Comparison of ENCODE assay signal across 8 cellular contexts in the genomic region with DNA sequence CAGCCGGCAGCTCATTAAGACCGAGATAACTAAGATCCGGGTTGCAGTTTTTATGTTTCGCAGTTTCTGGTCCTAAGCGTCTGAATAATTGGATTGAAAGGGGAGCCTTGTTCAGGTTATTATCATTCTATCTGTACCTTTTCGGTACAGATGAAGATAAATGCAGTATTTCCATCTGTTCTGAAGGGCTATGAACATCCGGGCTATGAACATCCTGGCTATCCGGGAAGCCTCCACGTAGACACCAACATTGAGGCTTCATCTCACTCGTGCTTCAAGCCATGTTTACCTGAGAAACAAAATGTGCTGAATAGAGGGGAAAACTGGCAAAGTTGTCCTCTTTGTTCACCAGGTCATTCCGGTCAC. TPM values are rescaled to one million over a fixed set of nuclear protein-coding genes. Genes with fewer than 3 reads are reported as not detected.
DNase-seq lines count a peak whose midpoint lies in the region; ATAC-seq, FAIRE-seq and TF ChIP-seq lines count a peak whose summit lies in the region.

No MANE protein-coding gene starts in this region.

- peaks cover 28 to 51% (median 34%) of the 10 kb centered on the region in 10 experiments for H3K4me1 ChIP-seq in BLaER1 treated with 17β-estradiol and CSF1 and Interleukin-3, amounts not matched to agents 10 nM and 100 nM
- H3K4me1 ChIP-seq in right lobe of liver, result peaks cover 0 to 63% (median 19%) of the 10 kb centered on the region in 4 donors
- peaks cover 30% of the 10 kb centered on the region for H3K4me1 ChIP-seq in upper lobe of right lung

- peak overlapping the region; percentile 77 for H3K4me3 Mint-ChIP-seq in activated naive CD8-positive, alpha-beta T cell treated with anti-CD3 and anti-CD28 coated beads for 36 hours

- intact Hi-C loops in right lobe of liver (cut with DNase I) (loop anchor here (5.0 to 10.0 kb wide), 2 partner anchors 39 to 46 kb away; partner anchors contain the start of gene ABRACL (in 1 of the 2)), upper lobe of right lung (cut with DNase I) (no loop called here)

- TF ChIP-seq CTCF in right lobe of liver (IDR thresholded peaks at IDR 0.05) (peak in 1 of 4 donors; percentile 9), upper lobe of right lung (IDR thresholded peaks at IDR 0.05) (no peak)

- peak overlapping the region; percentile 92 to 99 (median 98) for H3K4me3 ChIP-seq in BLaER1 treated with 17β-estradiol and CSF1 and Interleukin-3, amounts not matched to agents 10 nM and 100 nM
- peak overlapping the region; percentile 81 to 85 (median 83) for H3K4me3 ChIP-seq in right lobe of liver
- peak overlapping the region; percentile 89 for H3K4me3 ChIP-seq in upper lobe of right lung

- FAIRE-seq in H54 (lab: Jason Lieb, UNC), result no peak

- WGBS in right lobe of liver (ENCODE audit: insufficient coverage, low coverage, low lambda C conversion rate, missing lambda C conversion rate), result under 1% methylated on average over 7 of the region's 11 CpGs

- H3K9me3 ChIP-seq in BLaER1 treated with 17β-estradiol and CSF1 and Interleukin-3, amounts not matched to agents 10 nM and 100 nM (replicated peaks in 1 of 11), result peaks cover 0 to 13% (median 0%) of the 10 kb centered on the region in 11 experiments; a peak in 8 of 22 replicates
- H3K9me3 ChIP-seq in right lobe of liver (no peaks in the 10 kb centered on the region), upper lobe of right lung (no peaks in the 10 kb centered on the region)

- peaks cover 0 to 5% (median 0%) of the 10 kb centered on the region in 11 experiments; a peak in 2 of 22 replicates for H3K36me3 ChIP-seq in BLaER1 treated with 17β-estradiol and CSF1 and Interleukin-3, amounts not matched to agents 10 nM and 100 nM
- H3K36me3 ChIP-seq in right lobe of liver (no peaks in the 10 kb centered on the region), upper lobe of right lung (no peaks in the 10 kb centered on the region)

- ATAC-seq in GM19328 (IDR thresholded peaks at IDR 0.05; ENCODE audit: unreplicated experiment), result peak; percentile 2
- peak; percentile 6 for ATAC-seq in HG03565 (IDR thresholded peaks at IDR 0.05; ENCODE audit: unreplicated experiment)
- peak; percentile 3 to 40 (median 26) for ATAC-seq in right lobe of liver
- ATAC-seq in upper lobe of right lung, result no peak

- H3K4me1 Mint-ChIP-seq in activated naive CD8-positive, alpha-beta T cell treated with anti-CD3 and anti-CD28 coated beads for 36 hours, result peaks cover 11% of the 10 kb centered on the region

- H3K9ac ChIP-seq in BLaER1 treated with 17β-estradiol and CSF1 and Interleukin-3, amounts not matched to agents 10 nM and 100 nM, result peak overlapping the region; percentile 94 to 99 (median 96)

- H3K27me3 ChIP-seq in BLaER1 treated with 17β-estradiol and CSF1 and Interleukin-3, amounts not matched to agents 10 nM and 100 nM, result no peaks in the 10 kb centered on the region
- H3K27me3 ChIP-seq in right lobe of liver (no peaks in the 10 kb centered on the region), upper lobe of right lung (no peaks in the 10 kb centered on the region)

- peak overlapping the region; percentile 93 for H3K27ac Mint-ChIP-seq in activated naive CD8-positive, alpha-beta T cell treated with anti-CD3 and anti-CD28 coated beads for 36 hours

- no peak for TF ChIP-seq POLR2A in right lobe of liver (IDR thresholded peaks at IDR 0.05)
- TF ChIP-seq POLR2A in H54 (IDR thresholded peaks at IDR 0.05; ENCODE audit: low read depth, low read length), result no peak

- peak overlapping the region; percentile 64 to 93 (median 80) for H3K4me2 ChIP-seq in BLaER1 treated with 17β-estradiol and CSF1 and Interleukin-3, amounts not matched to agents 10 nM and 100 nM

- H4K20me1 ChIP-seq in BLaER1 treated with 17β-estradiol and CSF1 and Interleukin-3, amounts not matched to agents 10 nM and 100 nM, result peaks cover 12 to 44% (median 37%) of the 10 kb centered on the region in 11 experiments; a peak in 19 of 22 replicates

- no peak for DNase-seq in activated naive CD8-positive, alpha-beta T cell treated with anti-CD3 and anti-CD28 coated beads for 36 hours
- DNase-seq in right lobe of liver (no peak), upper lobe of right lung (no peak), ecto neural progenitor cell (ENCODE audit: low spot score) (no peak), H54 (ENCODE audit: insufficient read length, low spot score) (no peak)

- peak overlapping the region in 10 of 11 experiments; percentile 93 to 99 (median 96); a peak in 20 of 22 replicates for H3K27ac ChIP-seq in BLaER1 treated with 17β-estradiol and CSF1 and Interleukin-3, amounts not matched to agents 10 nM and 100 nM
- H3K27ac ChIP-seq in right lobe of liver (peak overlapping the region; percentile 89 to 94 (median 90)), upper lobe of right lung (peak overlapping the region; percentile 95)

- no peaks in the 10 kb centered on the region for H3K9me3 Mint-ChIP-seq in activated naive CD8-positive, alpha-beta T cell treated with anti-CD3 and anti-CD28 coated beads for 36 hours

- H3K27me3 Mint-ChIP-seq in activated naive CD8-positive, alpha-beta T cell treated with anti-CD3 and anti-CD28 coated beads for 36 hours, result no peaks in the 10 kb centered on the region

- peaks cover 1% of the 10 kb centered on the region for H3K36me3 Mint-ChIP-seq in activated naive CD8-positive, alpha-beta T cell treated with anti-CD3 and anti-CD28 coated beads for 36 hours

RNA-seq across cellular contexts. Expression of gene REPS1, which starts 0.4 kb away (rescaled TPM):
- total RNA-seq in activated naive CD8-positive, alpha-beta T cell treated with anti-CD3 and anti-CD28 coated beads for 36 hours, result 10 to 100 TPM; 59.7 to 73.2 TPM
- total RNA-seq in right lobe of liver (10 to 100 TPM; 17.0 to 68.0 (median 34.0) TPM), upper lobe of right lung (35.4 TPM)

RNA-seq across cellular contexts. Expression of gene ABRACL, which starts 40.1 kb away (rescaled TPM):
- total RNA-seq in activated naive CD8-positive, alpha-beta T cell treated with anti-CD3 and anti-CD28 coated beads for 36 hours, result 100 to 1,000 TPM; 192 to 196 TPM
- total RNA-seq in right lobe of liver (10 to 100 TPM; 22.5 to 52.0 (median 39.6) TPM), upper lobe of right lung (32.0 TPM)
